8 cellular contexts compared by ENCODE assay signal in genomic region chr18:47507651-47508050, GRCh38.
"Had no signal": no experiment of that assay in that cellular context is flagged by ENCODE, and none has a peak within 500 bp of the region (broad histone marks: within the 10 kb centered on the region; RNA-seq: fewer than 3 reads in every experiment).

No MANE protein-coding gene starts in this region.

- ATAC-seq: HCT116, K562 had no signal

- H3K4me3 ChIP-seq: HAP-1, K562 had no signal

- H3K4me1 ChIP-seq: HAP-1 had no signal

- H3K27ac ChIP-seq: HL-60 had no signal

- DNase-seq: GOT3, H7, HFFc6, IMR-90 had no signal

- H3K4me3 Mint-ChIP-seq: HFFc6 had no signal

- H3K9me3 ChIP-seq: HAP-1 had no signal

- H3K27ac Mint-ChIP-seq: HFFc6 had no signal

- H3K36me3 ChIP-seq: HAP-1 had no signal
